ENCODE assay signal across 8 cellular contexts in the genomic region with DNA sequence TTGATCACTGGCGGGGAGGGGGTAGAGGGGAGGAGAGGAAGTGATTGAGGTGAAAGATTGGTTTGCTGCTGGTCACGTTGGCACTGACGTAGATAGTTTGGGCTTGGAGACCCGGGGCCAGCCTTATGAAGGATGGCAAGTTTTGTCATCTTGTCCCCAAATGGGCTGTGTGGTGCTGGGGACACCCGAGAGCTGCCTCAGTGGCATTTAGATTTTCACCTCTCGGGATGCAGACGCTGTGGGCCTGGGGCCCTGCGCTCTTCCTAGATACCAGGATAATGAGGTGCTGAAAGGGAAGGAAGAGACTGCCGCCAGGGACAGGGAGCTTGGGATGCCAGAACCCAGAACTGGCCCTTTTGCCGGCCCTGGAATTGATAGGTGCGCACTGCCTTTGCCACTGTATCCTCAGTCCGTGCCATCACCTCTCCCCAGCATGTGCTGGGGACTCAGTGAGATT. TPM values are rescaled to one million over a fixed set of nuclear protein-coding genes. Genes with fewer than 3 reads are reported as not detected.
A peak's percentile ranks its signal among the peaks of the same experiment; 100 is the strongest.
DNase-seq lines count a peak whose midpoint lies in the region; TF ChIP-seq lines count a peak whose summit lies in the region.

No MANE protein-coding gene starts in this region.

- no peak overlapping the region for H3K4me3 Mint-ChIP-seq in dendritic cell treated with granulocyte-macrophage colony-stimulating factor and Interleukin-4, amounts not matched to agents 40 ng/mL and 50 ng/mL, for 4 days
- H3K4me3 Mint-ChIP-seq in neural progenitor cell = peak overlapping the region; percentile 86

- H3K36me3 Mint-ChIP-seq in dendritic cell treated with granulocyte-macrophage colony-stimulating factor and Interleukin-4, amounts not matched to agents 40 ng/mL and 50 ng/mL, for 4 days (ENCODE audit: low read depth) = peaks cover 35% of the 10 kb centered on the region
- peaks cover 3% of the 10 kb centered on the region for H3K36me3 Mint-ChIP-seq in neural progenitor cell

- peak overlapping the region; percentile 71 for H3K27ac Mint-ChIP-seq in dendritic cell treated with granulocyte-macrophage colony-stimulating factor and Interleukin-4, amounts not matched to agents 40 ng/mL and 50 ng/mL, for 4 days
- H3K27ac Mint-ChIP-seq in neural progenitor cell = no peak overlapping the region

- TF ChIP-seq CTCF in neural progenitor cell (IDR thresholded peaks at IDR 0.05) = no peak

- H3K36me3 ChIP-seq in BLaER1 treated with 17β-estradiol and CSF1 and Interleukin-3, amounts not matched to agents 10 nM and 100 nM = peaks cover 0 to 31% (median 0%) of the 10 kb centered on the region in 11 experiments; a peak in 11 of 22 replicates
- H3K36me3 ChIP-seq in HAP-1 (replicated peaks) = peaks cover 8% of the 10 kb centered on the region
- no peaks in the 10 kb centered on the region for H3K36me3 ChIP-seq in neural progenitor cell

- no peaks in the 10 kb centered on the region for H3K9me3 Mint-ChIP-seq in dendritic cell treated with granulocyte-macrophage colony-stimulating factor and Interleukin-4, amounts not matched to agents 40 ng/mL and 50 ng/mL, for 4 days
- no peaks in the 10 kb centered on the region for H3K9me3 Mint-ChIP-seq in neural progenitor cell

- peak overlapping the region in 9 of 11 experiments; percentile 8 to 99 (median 97); a peak in 14 of 22 replicates for H3K4me2 ChIP-seq in BLaER1 treated with 17β-estradiol and CSF1 and Interleukin-3, amounts not matched to agents 10 nM and 100 nM
- H3K4me2 ChIP-seq in neural progenitor cell = peak overlapping the region; percentile 97

- peaks cover 34 to 90% (median 56%) of the 10 kb centered on the region in 10 experiments for H3K4me1 ChIP-seq in BLaER1 treated with 17β-estradiol and CSF1 and Interleukin-3, amounts not matched to agents 10 nM and 100 nM
- peaks cover 21% of the 10 kb centered on the region for H3K4me1 ChIP-seq in HAP-1
- H3K4me1 ChIP-seq in neural progenitor cell = peaks cover 62% of the 10 kb centered on the region

- peak overlapping the region in 3 of 11 experiments; percentile 6 to 93 (median 91); a peak in 3 of 22 replicates for H3K27ac ChIP-seq in BLaER1 treated with 17β-estradiol and CSF1 and Interleukin-3, amounts not matched to agents 10 nM and 100 nM
- no peak overlapping the region for H3K27ac ChIP-seq in neural progenitor cell

- H3K9me3 ChIP-seq in BLaER1 treated with 17β-estradiol and CSF1 and Interleukin-3, amounts not matched to agents 10 nM and 100 nM (replicated peaks in 1 of 11) = peaks cover 0 to 21% (median 0%) of the 10 kb centered on the region in 11 experiments; a peak in 4 of 22 replicates
- H3K9me3 ChIP-seq in HAP-1 (no peaks in the 10 kb centered on the region), neural progenitor cell (ENCODE audit: low read depth) (no peaks in the 10 kb centered on the region)

- no peak overlapping the region for H2AFZ ChIP-seq in neural progenitor cell (replicated peaks)

- peaks cover 14% of the 10 kb centered on the region for H3K79me2 ChIP-seq in neural progenitor cell (ENCODE audit: low read depth)

- H3K4me1 Mint-ChIP-seq in dendritic cell treated with granulocyte-macrophage colony-stimulating factor and Interleukin-4, amounts not matched to agents 40 ng/mL and 50 ng/mL, for 4 days (ENCODE audit: low read depth) = peaks cover 54% of the 10 kb centered on the region
- H3K4me1 Mint-ChIP-seq in neural progenitor cell = peaks cover 66% of the 10 kb centered on the region

- DNase-seq in HAP-1 (ENCODE audit: low spot score in 2 of 2) = no peak
- DNase-seq in neural progenitor cell (ENCODE audit: low spot score) = no peak
- no peak for DNase-seq in NOMO-1 treated with dmso at 0.1 percent for 144 hours (lab: John Stamatoyannopoulos, UW; ENCODE audit: unreplicated experiment)
- DNase-seq in OCI-M2 (lab: John Stamatoyannopoulos, UW; ENCODE audit: unreplicated experiment) = no peak
- no peak for DNase-seq in NCI-H748 treated with DMSO at 0.1 percent for 48 hours (lab: John Stamatoyannopoulos, UW)
- DNase-seq in NCI-H82 (lab: John Stamatoyannopoulos, UW) = no peak

- H4K20me1 ChIP-seq in BLaER1 treated with 17β-estradiol and CSF1 and Interleukin-3, amounts not matched to agents 10 nM and 100 nM = peaks cover 23 to 36% (median 30%) of the 10 kb centered on the region in 11 experiments
- peaks cover 33% of the 10 kb centered on the region for H4K20me1 ChIP-seq in neural progenitor cell (ENCODE audit: low read depth)

- peak overlapping the region in 3 of 11 experiments; percentile 95 to 98 (median 96); a peak in 2 of 22 replicates for H3K9ac ChIP-seq in BLaER1 treated with 17β-estradiol and CSF1 and Interleukin-3, amounts not matched to agents 10 nM and 100 nM
- no peak overlapping the region for H3K9ac ChIP-seq in neural progenitor cell

- in situ Hi-C loops in HAP-1 (cut with MboI; ENCODE audit: low sequenced_read_pairs) = no loop called here

- intact Hi-C loops in dendritic cell treated with granulocyte-macrophage colony-stimulating factor and Interleukin-4, amounts not matched to agents 40 ng/mL and 50 ng/mL, for 4 days (cut with micrococcal nuclease) = loop anchor here (2.0 kb wide), 1 partner anchor 36 kb away; no protein-coding TSS in a partner anchor

- H3K27me3 Mint-ChIP-seq in dendritic cell treated with granulocyte-macrophage colony-stimulating factor and Interleukin-4, amounts not matched to agents 40 ng/mL and 50 ng/mL, for 4 days = peaks cover 33% of the 10 kb centered on the region
- peaks cover 8% of the 10 kb centered on the region for H3K27me3 Mint-ChIP-seq in neural progenitor cell (ENCODE audit: insufficient read depth, low read depth)

- H3K27me3 ChIP-seq in BLaER1 treated with 17β-estradiol and CSF1 and Interleukin-3, amounts not matched to agents 10 nM and 100 nM = peaks cover 0 to 51% (median 40%) of the 10 kb centered on the region in 11 experiments; a peak in 18 of 22 replicates
- no peaks in the 10 kb centered on the region for H3K27me3 ChIP-seq in HAP-1 (ENCODE audit: low read depth)
- peaks cover 35% of the 10 kb centered on the region for H3K27me3 ChIP-seq in neural progenitor cell

- H3F3A ChIP-seq in neural progenitor cell (ENCODE audit: low read depth) = peaks cover 48% of the 10 kb centered on the region

- H3K4me3 ChIP-seq in BLaER1 treated with 17β-estradiol and CSF1 and Interleukin-3, amounts not matched to agents 10 nM and 100 nM = no peak overlapping the region
- H3K4me3 ChIP-seq in HAP-1 = peak overlapping the region; percentile 72
- H3K4me3 ChIP-seq in neural progenitor cell = peak overlapping the region; percentile 92

RNA-seq across cellular contexts. Expression of a gene that starts 1.4 kb away (rescaled TPM):
- total RNA-seq in neural progenitor cell (ENCODE audit: low replicate concordance) = 7.5 and 16.7 TPM in 2 replicates

RNA-seq across cellular contexts. Expression of a gene that starts 17.2 kb away (rescaled TPM):
- total RNA-seq in neural progenitor cell (ENCODE audit: low replicate concordance) = 45.2 and 65.7 TPM in 2 replicates

Comparison
In these comparisons a context has a peak if more than half of its experiments do, and no peak if none do; other contexts are left out.
1. H3K4me3 ChIP-seq: peak in HAP-1 (single experiment) and neural progenitor cell (single experiment); none in BLaER1 treated with 17β-estradiol and CSF1 and Interleukin-3, amounts not matched to agents 10 nM and 100 nM (0 of 10).